In the genomic region with DNA sequence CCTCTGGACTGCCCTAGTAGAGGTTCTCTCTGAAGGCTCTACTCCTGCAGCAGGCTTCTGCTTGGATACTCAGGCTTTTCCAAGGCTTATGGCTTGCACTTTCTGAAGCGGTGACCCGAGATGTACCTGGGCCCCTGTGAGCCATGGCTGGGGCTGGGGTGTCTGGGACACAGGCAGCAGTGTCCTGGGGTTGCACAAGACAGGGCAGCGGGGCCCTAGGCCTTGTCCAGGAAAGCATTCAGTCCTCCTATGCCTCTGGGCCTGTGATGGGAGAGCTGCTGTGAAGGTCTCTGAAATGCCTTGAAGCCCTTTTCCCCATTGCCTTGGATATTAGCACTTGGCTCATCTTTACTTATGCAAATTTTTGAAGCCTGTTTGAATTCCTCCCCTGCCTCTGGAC, we compare ENCODE assay signal across 28 cellular contexts.
"Had no signal": no experiment of that assay in that cellular context is flagged by ENCODE, and none has a peak within 500 bp of the region (broad histone marks: within the 10 kb centered on the region; RNA-seq: fewer than 3 reads in every experiment).

No MANE protein-coding gene starts in this region.

- H3K27me3 ChIP-seq: stomach, suprapubic skin, testis, thyroid gland, tibial artery, tibial nerve, transverse colon, upper lobe of left lung, upper lobe of right lung, uterus, vagina had no signal

- H3K27me3 Mint-ChIP-seq: stimulated activated memory B cell treated with anti-CD40 and anti-IgM and Interleukin-4, amounts not matched to agents 10 μg/mL and 1 μg/mL and 100 μg/mL, for 72 hours; stimulated activated naive B cell treated with anti-CD40 and anti-IgM and Interleukin-4, amounts not matched to agents 10 μg/mL and 1 μg/mL and 100 μg/mL, for 72 hours; stimulated activated naive CD8-positive, alpha-beta T cell treated with anti-CD3 and anti-CD28 coated beads, Interleukin-15, amount 100 ng/mL, for 72 hours; stimulated activated naive CD8-positive, alpha-beta T cell treated with anti-CD3 and anti-CD28 coated beads, Interleukin-15, Interleukin-2, amounts not matched to agents 100 ng/mL and 50 ng/mL, for 24 hours; type B pancreatic cell had no signal

- H3K9me3 ChIP-seq: testis, thyroid gland, upper lobe of right lung, vagina had no signal

- DNase-seq: stimulated activated CD4-positive, alpha-beta T cell treated with anti-CD3 and anti-CD28 coated beads, Interleukin-2, amount 100 ng/mL, for 48 hours; stimulated activated CD4-positive, alpha-beta T cell treated with anti-CD3 and anti-CD28 coated beads, Interleukin-4, amount 100 ng/mL, for 1 hour; stimulated activated CD4-positive, alpha-beta T cell treated with anti-CD3 and anti-CD28 coated beads, Interleukin-4, amount 100 ng/mL, for 24 hours; stimulated activated CD4-positive, alpha-beta T cell treated with anti-CD3 and anti-CD28 coated beads, Interleukin-4, amount 100 ng/mL, for 4 hours; stimulated activated CD8-positive, alpha-beta memory T cell treated with anti-CD3 and anti-CD28 coated beads, Interleukin-4, amount 100 ng/mL, for 48 hours; stimulated activated naive B cell treated with anti-CD40 and anti-IgM and Interleukin-4, amounts not matched to agents 10 μg/mL and 1 μg/mL and 100 μg/mL, for 72 hours; stimulated activated naive CD4-positive, alpha-beta T cell; stimulated activated naive CD4-positive, alpha-beta T cell treated with Interleukin-2 at 50 U/mL for 16 hours; stimulated activated naive CD8-positive, alpha-beta T cell treated with anti-CD3 and anti-CD28 coated beads, Interleukin-15, amount 100 ng/mL, for 72 hours; stimulated activated naive CD8-positive, alpha-beta T cell treated with anti-CD3 and anti-CD28 coated beads, Interleukin-15, Interleukin-2, amounts not matched to agents 100 U/mL and 50 U/mL, for 24 hours; stomach; substantia nigra; testis; thyroid gland; tibial artery; transverse colon; trophoblast cell; upper lobe of right lung; uterus had no signal

- H3K4me1 ChIP-seq: stomach, suprapubic skin, testis, thyroid gland, tibial artery, tibial nerve, transverse colon, upper lobe of left lung, upper lobe of right lung, uterus, vagina had no signal

- H3K4me3 Mint-ChIP-seq: stimulated activated effector memory CD8-positive, alpha-beta T cell treated with anti-CD3 and anti-CD28 coated beads, Interleukin-12 subunit alpha, Interleukin-12 subunit beta, amount 100 ng/mL, for 72 hours; stimulated activated memory B cell treated with anti-CD40 and anti-IgM and Interleukin-4, amounts not matched to agents 10 μg/mL and 1 μg/mL and 100 μg/mL, for 72 hours; stimulated activated naive B cell treated with anti-CD40 and anti-IgM and Interleukin-4, amounts not matched to agents 10 μg/mL and 1 μg/mL and 100 μg/mL, for 72 hours; stimulated activated naive CD8-positive, alpha-beta T cell treated with anti-CD3 and anti-CD28 coated beads, Interleukin-15, amount 100 ng/mL, for 72 hours; stimulated activated naive CD8-positive, alpha-beta T cell treated with anti-CD3 and anti-CD28 coated beads, Interleukin-15, Interleukin-2, amounts not matched to agents 100 ng/mL and 50 ng/mL, for 24 hours; type B pancreatic cell had no signal

- ATAC-seq: stimulated activated effector memory CD8-positive, alpha-beta T cell treated with anti-CD3 and anti-CD28 coated beads, Interleukin-12 subunit alpha, Interleukin-12 subunit beta, amount 100 ng/mL, for 72 hours; stimulated activated memory B cell treated with anti-CD40 and anti-IgM and Interleukin-4, amounts not matched to agents 10 μg/mL and 1 μg/mL and 100 μg/mL, for 72 hours; stimulated activated naive B cell treated with anti-CD40 and anti-IgM and Interleukin-4, amounts not matched to agents 10 μg/mL and 1 μg/mL and 100 μg/mL, for 72 hours; stimulated activated naive CD8-positive, alpha-beta T cell treated with anti-CD3 and anti-CD28 coated beads, Interleukin-15, amount 100 ng/mL, for 72 hours; stimulated activated naive CD8-positive, alpha-beta T cell treated with anti-CD3 and anti-CD28 coated beads, Interleukin-15, Interleukin-2, amounts not matched to agents 100 U/mL and 50 U/mL, for 24 hours; upper lobe of right lung had no signal

- H3K4me3 ChIP-seq: stomach, suprapubic skin, testis, thoracic aorta, thyroid gland, tibial artery, tibial nerve, transverse colon, upper lobe of left lung, upper lobe of right lung, uterus, vagina had no signal

- H3K36me3 ChIP-seq: stomach, suprapubic skin, thoracic aorta, thyroid gland, tibial artery, tibial nerve, transverse colon, upper lobe of left lung, upper lobe of right lung, uterus, vagina had no signal

- H3K36me3 Mint-ChIP-seq: stimulated activated effector memory CD8-positive, alpha-beta T cell treated with anti-CD3 and anti-CD28 coated beads, Interleukin-12 subunit alpha, Interleukin-12 subunit beta, amount 100 ng/mL, for 72 hours; stimulated activated memory B cell treated with anti-CD40 and anti-IgM and Interleukin-4, amounts not matched to agents 10 μg/mL and 1 μg/mL and 100 μg/mL, for 72 hours had no signal

- H3K27ac Mint-ChIP-seq: stimulated activated effector memory CD8-positive, alpha-beta T cell treated with anti-CD3 and anti-CD28 coated beads, Interleukin-12 subunit alpha, Interleukin-12 subunit beta, amount 100 ng/mL, for 72 hours; stimulated activated memory B cell treated with anti-CD40 and anti-IgM and Interleukin-4, amounts not matched to agents 10 μg/mL and 1 μg/mL and 100 μg/mL, for 72 hours; stimulated activated naive B cell treated with anti-CD40 and anti-IgM and Interleukin-4, amounts not matched to agents 10 μg/mL and 1 μg/mL and 100 μg/mL, for 72 hours; stimulated activated naive CD8-positive, alpha-beta T cell treated with anti-CD3 and anti-CD28 coated beads, Interleukin-15, amount 100 ng/mL, for 72 hours; stimulated activated naive CD8-positive, alpha-beta T cell treated with anti-CD3 and anti-CD28 coated beads, Interleukin-15, Interleukin-2, amounts not matched to agents 100 ng/mL and 50 ng/mL, for 24 hours; type B pancreatic cell had no signal

- H3K4me1 Mint-ChIP-seq: stimulated activated effector memory CD8-positive, alpha-beta T cell treated with anti-CD3 and anti-CD28 coated beads, Interleukin-12 subunit alpha, Interleukin-12 subunit beta, amount 100 ng/mL, for 72 hours; stimulated activated memory B cell treated with anti-CD40 and anti-IgM and Interleukin-4, amounts not matched to agents 10 μg/mL and 1 μg/mL and 100 μg/mL, for 72 hours; stimulated activated naive B cell treated with anti-CD40 and anti-IgM and Interleukin-4, amounts not matched to agents 10 μg/mL and 1 μg/mL and 100 μg/mL, for 72 hours; stimulated activated naive CD8-positive, alpha-beta T cell treated with anti-CD3 and anti-CD28 coated beads, Interleukin-15, amount 100 ng/mL, for 72 hours had no signal

- H3K27ac ChIP-seq: stomach, suprapubic skin, testis, thoracic aorta, thyroid gland, tibial artery, tibial nerve, transverse colon, upper lobe of left lung, upper lobe of right lung, uterus, vagina had no signal
